In genomic region chr13:79336971-79337370, GRCh38 we compare ENCODE assay signal across 19 cellular contexts.
DNase-seq lines count a peak whose midpoint lies in the region; ATAC-seq and TF ChIP-seq lines count a peak whose summit lies in the region.
"Had no signal": no experiment of that assay in that cellular context is flagged by ENCODE, and none has a peak within 500 bp of the region (broad histone marks: within the 10 kb centered on the region; RNA-seq: fewer than 3 reads in every experiment).

No MANE protein-coding gene starts in this region.

- no CpG with 5 or more reads among the region's 12 CpGs for WGBS in H9 (ENCODE audit: extremely low coverage, insufficient read length, low lambda C conversion rate)

- no peaks in the 10 kb centered on the region for H3K4me1 ChIP-seq in CD8-positive, alpha-beta T cell (ENCODE audit: insufficient read depth, low read length)
- no peaks in the 10 kb centered on the region for H3K4me1 ChIP-seq in H9 (ENCODE audit: insufficient read depth, low read length)
- H3K4me1 ChIP-seq: colonic mucosa had no signal

- H3K4me3 Mint-ChIP-seq in CD8-positive, alpha-beta T cell = no peak overlapping the region
- no peak overlapping the region for H3K4me3 Mint-ChIP-seq in H9
- H3K4me3 Mint-ChIP-seq in activated B cell treated with CpG ODN at 0.5 μM for 24 hours = peak overlapping the region; percentile 8
- no peak overlapping the region for H3K4me3 Mint-ChIP-seq in naive thymus-derived CD8-positive, alpha-beta T cell
- H3K4me3 Mint-ChIP-seq: activated CD4-positive, alpha-beta T cell treated with anti-CD3 and anti-CD28 coated beads for 36 hours; activated T-helper 1 cell treated with anti-CD3 and anti-CD28 coated beads, Interleukin-12 subunit alpha, Interleukin-12 subunit beta, Interleukin-2, Interleukin-4 antibody, amounts not matched to agents 30 ng/mL and 10 ng/mL and 1 ng/mL, durations not matched to agents 14 hours and 24 hours and 36 hours; brain; CD4-positive, alpha-beta T cell had no signal

- no peak overlapping the region for H2AK5ac ChIP-seq in H9 (ENCODE audit: insufficient read length, low read length)

- H3K27me3 ChIP-seq in CD8-positive, alpha-beta T cell (ENCODE audit: insufficient read depth, low read length) = no peaks in the 10 kb centered on the region
- H3K27me3 ChIP-seq in H9 (ENCODE audit: insufficient read depth, low read length) = no peaks in the 10 kb centered on the region
- no peaks in the 10 kb centered on the region for H3K27me3 ChIP-seq in dorsolateral prefrontal cortex
- H3K27me3 ChIP-seq: colonic mucosa had no signal

- no peak overlapping the region for H3K9ac ChIP-seq in H9 (ENCODE audit: extremely low read depth, insufficient read length, low read length)

- no peaks in the 10 kb centered on the region for H3K79me1 ChIP-seq in H9 (ENCODE audit: insufficient read depth, low read depth, low read length, poor library complexity, severe bottlenecking)

- H2BK5ac ChIP-seq in H9 (ENCODE audit: insufficient read length, low read length) = no peak overlapping the region

- no peak overlapping the region for H2BK120ac ChIP-seq in H9 (ENCODE audit: low read depth, low read length, poor library complexity, severe bottlenecking)

- H3K4me3 ChIP-seq in CD8-positive, alpha-beta T cell (ENCODE audit: low read depth, low read length) = no peak overlapping the region
- no peak overlapping the region for H3K4me3 ChIP-seq in dorsolateral prefrontal cortex
- H3K4me3 ChIP-seq: colonic mucosa had no signal

- no peak overlapping the region for H4K5ac ChIP-seq in H9 (ENCODE audit: insufficient read length, low read depth, low read length)

- no peak overlapping the region for H4K91ac ChIP-seq in H9 (ENCODE audit: insufficient read length, low read depth, low read length)

- no peak overlapping the region for H2AFZ ChIP-seq in H9 (ENCODE audit: low read length)

- POLR2A ChIA-PET in CD8-positive, alpha-beta T cell (lab: Charles Lee) = no interaction called here
- POLR2A ChIA-PET in activated B cell treated with CpG ODN at 0.5 μM for 24 hours (lab: Charles Lee) = no interaction called here
- POLR2A ChIA-PET in naive thymus-derived CD8-positive, alpha-beta T cell (lab: Charles Lee) = no interaction called here

- H3K56ac ChIP-seq in H9 (ENCODE audit: insufficient read length, low read depth, low read length) = no peak overlapping the region

- H3K14ac ChIP-seq in H9 (ENCODE audit: insufficient read depth, low read length) = no peak overlapping the region

- no peaks in the 10 kb centered on the region for H3K23me2 ChIP-seq in H9 (ENCODE audit: insufficient read length, low read depth, low read length, poor library complexity, severe bottlenecking)

- no peak overlapping the region for H4K8ac ChIP-seq in H9 (replicated peaks; ENCODE audit: insufficient read length, low read depth, low read length)

- H3K36me3 Mint-ChIP-seq in CD8-positive, alpha-beta T cell = peaks cover 88% of the 10 kb centered on the region
- peaks cover 27 to 83% (median 83%) of the 10 kb centered on the region in 3 experiments; a peak in 6 of 7 replicates for H3K36me3 Mint-ChIP-seq in H9 (ENCODE audit: insufficient read depth in 1 of 3, low read depth in 3 of 3)
- H3K36me3 Mint-ChIP-seq in activated B cell treated with CpG ODN at 0.5 μM for 24 hours (ENCODE audit: low read depth) = peaks cover 87% of the 10 kb centered on the region
- peaks cover 12 to 90% (median 35%) of the 10 kb centered on the region in 3 donors for H3K36me3 Mint-ChIP-seq in naive thymus-derived CD8-positive, alpha-beta T cell

- H2BK20ac ChIP-seq in H9 (ENCODE audit: low read depth, low read length, poor library complexity, severe bottlenecking) = no peak overlapping the region

- H4K20me1 ChIP-seq in H9 (ENCODE audit: control insufficient read depth, insufficient read depth, insufficient read length) = no peaks in the 10 kb centered on the region

- CTCF ChIA-PET in CD8-positive, alpha-beta T cell (lab: Charles Lee) = no interaction called here
- CTCF ChIA-PET in activated B cell treated with CpG ODN at 0.5 μM for 24 hours (lab: Charles Lee) = no interaction called here

- no peak for TF ChIP-seq CTCF in CD8-positive, alpha-beta T cell (IDR thresholded peaks at IDR 0.05)
- no peak for TF ChIP-seq CTCF in H9 (conservative IDR thresholded peaks at IDR 0.05)
- TF ChIP-seq CTCF in activated B cell treated with CpG ODN at 0.5 μM for 24 hours (IDR thresholded peaks at IDR 0.05) = no peak
- no peak for TF ChIP-seq CTCF in dorsolateral prefrontal cortex (IDR thresholded peaks at IDR 0.05 in 54 of 56, conservative IDR thresholded peaks at IDR 0.05 in 2 of 56; ENCODE audit: low read depth in 1 of 56, partially characterized antibody in 56 of 56)

- H3K18ac ChIP-seq in H9 (ENCODE audit: insufficient read length, low read depth, low read length) = no peak overlapping the region

- H2BK12ac ChIP-seq in H9 (ENCODE audit: insufficient read length, low read depth, low read length) = no peak overlapping the region

- peaks cover 31% of the 10 kb centered on the region for H3K36me3 ChIP-seq in CD8-positive, alpha-beta T cell (ENCODE audit: insufficient read depth, low read length)

- no peak overlapping the region for H2BK15ac ChIP-seq in H9 (ENCODE audit: low read depth, low read length)

- H3K9me3 ChIP-seq in CD8-positive, alpha-beta T cell (ENCODE audit: low read length) = no peaks in the 10 kb centered on the region
- no peaks in the 10 kb centered on the region for H3K9me3 ChIP-seq in H9 (ENCODE audit: control insufficient read depth, low read depth, low read length)
- H3K9me3 ChIP-seq: colonic mucosa had no signal

- intact Hi-C loops in CD8-positive, alpha-beta T cell (cut with DNase I, micrococcal nuclease) = loop anchor here (2.0 to 5.0 kb wide), 2 partner anchors 16 to 1200 kb away; no protein-coding TSS in a partner anchor
- intact Hi-C loops in activated B cell treated with CpG ODN at 0.5 μM for 24 hours (cut with micrococcal nuclease) (loop anchor here (10.0 kb wide), 1 partner anchor 48 kb away; no protein-coding TSS in a partner anchor), dorsolateral prefrontal cortex (cut with DNase I) (no loop called here)

- no peaks in the 10 kb centered on the region for H3K9me3 Mint-ChIP-seq in CD8-positive, alpha-beta T cell
- H3K9me3 Mint-ChIP-seq in H9 (no peaks in the 10 kb centered on the region), activated B cell treated with CpG ODN at 0.5 μM for 24 hours (no peaks in the 10 kb centered on the region)
- no peaks in the 10 kb centered on the region for H3K9me3 Mint-ChIP-seq in naive thymus-derived CD8-positive, alpha-beta T cell
- H3K9me3 Mint-ChIP-seq: activated T-helper 1 cell treated with anti-CD3 and anti-CD28 coated beads, Interleukin-12 subunit alpha, Interleukin-12 subunit beta, Interleukin-2, Interleukin-4 antibody, amounts not matched to agents 30 ng/mL and 10 ng/mL and 1 ng/mL, durations not matched to agents 14 hours and 24 hours and 36 hours; brain; CD4-positive, alpha-beta T cell had no signal

- no peaks in the 10 kb centered on the region for H3K27me3 Mint-ChIP-seq in CD8-positive, alpha-beta T cell (ENCODE audit: low read depth)
- H3K27me3 Mint-ChIP-seq in H9 (ENCODE audit: low read depth) (no peaks in the 10 kb centered on the region), activated B cell treated with CpG ODN at 0.5 μM for 24 hours (no peaks in the 10 kb centered on the region)
- no peaks in the 10 kb centered on the region for H3K27me3 Mint-ChIP-seq in naive thymus-derived CD8-positive, alpha-beta T cell
- H3K27me3 Mint-ChIP-seq: activated CD4-positive, alpha-beta T cell treated with anti-CD3 and anti-CD28 coated beads for 36 hours; CD4-positive, alpha-beta T cell had no signal

- H3K27ac ChIP-seq in CD8-positive, alpha-beta T cell (ENCODE audit: low read depth, low read length) = no peak overlapping the region
- H3K27ac ChIP-seq in H9 (ENCODE audit: insufficient read length, low read depth, low read length) (no peak overlapping the region), dorsolateral prefrontal cortex (no peak overlapping the region)
- H3K27ac ChIP-seq: colonic mucosa had no signal

- H3K27ac Mint-ChIP-seq in CD8-positive, alpha-beta T cell = peak overlapping the region; percentile 69
- H3K27ac Mint-ChIP-seq in H9 (peak overlapping the region in 2 of 3 experiments; percentile 71 to 73; a peak in 4 of 7 replicates), activated B cell treated with CpG ODN at 0.5 μM for 24 hours (peak overlapping the region; percentile 59)
- peak overlapping the region in 8 of 10 donors; percentile 9 to 58 (median 28) for H3K27ac Mint-ChIP-seq in naive thymus-derived CD8-positive, alpha-beta T cell
- H3K27ac Mint-ChIP-seq: activated CD4-positive, alpha-beta T cell treated with anti-CD3 and anti-CD28 coated beads for 36 hours; activated T-helper 1 cell treated with anti-CD3 and anti-CD28 coated beads, Interleukin-12 subunit alpha, Interleukin-12 subunit beta, Interleukin-2, Interleukin-4 antibody, amounts not matched to agents 30 ng/mL and 10 ng/mL and 1 ng/mL, durations not matched to agents 14 hours and 24 hours and 36 hours; CD4-positive, alpha-beta T cell had no signal

- H3K4ac ChIP-seq in H9 (ENCODE audit: low read depth, low read length) = no peak overlapping the region

- no peak overlapping the region for H3K23ac ChIP-seq in H9 (ENCODE audit: insufficient read length, low read depth, low read length)

- no peak overlapping the region for H3K4me2 ChIP-seq in H9 (ENCODE audit: insufficient read depth, insufficient read length, low read length)

- DNase-seq in CD8-positive, alpha-beta T cell = no peak
- no peak for DNase-seq in H9
- DNase-seq in activated B cell treated with CpG ODN at 0.5 μM for 24 hours = no peak
- DNase-seq in naive thymus-derived CD8-positive, alpha-beta T cell = no peak
- no peak for DNase-seq in iPS-NIHi7 (ENCODE audit: extremely low spot score)
- no peak for DNase-seq in dorsolateral prefrontal cortex
- DNase-seq: activated CD4-positive, alpha-beta T cell treated with anti-CD3 and anti-CD28 coated beads for 36 hours; CD4-positive, alpha-beta T cell; colonic mucosa; GDM1; KG1; NCI-H187 treated with DMSO at 0.1 percent for 48 hours; NCI-H526 treated with DMSO at 0.1 percent for 48 hours; stimulated activated CD4-positive, alpha-beta T cell treated with anti-CD3 and anti-CD28 coated beads, Interleukin-15, amount 100 ng/mL, for 24 hours; T-helper 9 cell had no signal

- peaks cover 2% of the 10 kb centered on the region for H3K4me1 Mint-ChIP-seq in CD8-positive, alpha-beta T cell (ENCODE audit: low read depth)
- H3K4me1 Mint-ChIP-seq in H9 (no peaks in the 10 kb centered on the region), activated B cell treated with CpG ODN at 0.5 μM for 24 hours (peaks cover 11% of the 10 kb centered on the region)
- H3K4me1 Mint-ChIP-seq in naive thymus-derived CD8-positive, alpha-beta T cell = peaks cover 4 to 17% (median 5%) of the 10 kb centered on the region in 4 donors

- ATAC-seq in CD8-positive, alpha-beta T cell = no peak
- ATAC-seq in activated B cell treated with CpG ODN at 0.5 μM for 24 hours (ENCODE audit: low read depth) (peak; percentile 69), HG02571 (IDR thresholded peaks at IDR 0.05; ENCODE audit: unreplicated experiment) (no peak)
- no peak for ATAC-seq in naive thymus-derived CD8-positive, alpha-beta T cell
- ATAC-seq: activated CD4-positive, alpha-beta T cell treated with anti-CD3 and anti-CD28 coated beads for 36 hours; sciatic nerve had no signal

- H3K79me2 ChIP-seq in H9 (ENCODE audit: insufficient read depth, low read length) = no peaks in the 10 kb centered on the region

- no peak overlapping the region for H3T11ph ChIP-seq in H9 (ENCODE audit: low read length)

Comparison
In these comparisons a context has a peak if more than half of its experiments do, and no peak if none do; other contexts are left out.
1. intact Hi-C loops: an anchor here in CD8-positive, alpha-beta T cell (2.0 to 5.0 kb wide) and activated B cell treated with CpG ODN at 0.5 μM for 24 hours (10.0 kb wide); none called in dorsolateral prefrontal cortex.